In the genomic region with DNA sequence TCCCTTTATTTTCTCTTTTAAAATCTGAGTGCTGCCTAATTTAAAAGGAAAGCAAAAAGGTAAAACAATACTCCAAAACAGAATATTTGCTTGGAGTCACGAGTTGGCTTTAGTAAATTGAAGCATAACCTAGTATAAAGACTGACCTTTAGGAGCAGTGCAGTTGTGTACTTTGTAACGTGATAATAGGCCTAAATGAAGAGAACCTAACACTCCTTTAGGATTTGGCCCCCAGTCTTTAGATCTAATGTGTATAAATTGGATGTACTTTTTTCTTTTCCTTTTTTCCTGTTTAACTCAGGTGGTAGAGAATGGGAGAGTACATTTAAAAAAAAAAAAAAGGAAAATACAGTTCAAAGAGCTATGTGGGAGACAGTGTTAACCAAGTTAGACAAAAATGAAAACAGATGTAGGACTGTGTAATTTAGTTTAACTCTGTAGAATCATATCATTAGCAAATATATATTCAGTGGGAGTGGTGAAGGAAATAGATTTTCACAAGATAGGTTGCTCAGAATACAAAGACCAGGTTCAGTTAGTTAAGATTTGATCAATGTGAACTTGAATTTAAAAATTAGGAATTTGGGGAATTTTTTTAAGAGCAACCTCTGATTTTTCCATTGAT, we compare ENCODE assay signal across 30 cellular contexts. TPM values are rescaled to one million over a fixed set of nuclear protein-coding genes. Genes with fewer than 3 reads are reported as not detected.
DNase-seq lines count a peak whose midpoint lies in the region; ATAC-seq, FAIRE-seq and TF ChIP-seq lines count a peak whose summit lies in the region.
"Had no signal": no experiment of that assay in that cellular context is flagged by ENCODE, and none has a peak within 500 bp of the region (broad histone marks: within the 10 kb centered on the region; RNA-seq: fewer than 3 reads in every experiment).

No MANE protein-coding gene starts in this region.

- H3F3A ChIP-seq in GM23338 (replicated peaks; ENCODE audit: low read depth) (no peaks in the 10 kb centered on the region), SK-N-SH (replicated peaks; ENCODE audit: insufficient read depth) (peaks cover 6% of the 10 kb centered on the region)

- no peaks in the 10 kb centered on the region; the same call in 1 of the 2 replicates for H3K79me2 ChIP-seq in GM23338 (replicated peaks; ENCODE audit: insufficient read depth)
- H3K79me2 ChIP-seq in SK-N-SH (ENCODE audit: insufficient read depth), result peaks cover 4% of the 10 kb centered on the region
- H3K79me2 ChIP-seq in HepG2 (ENCODE audit: insufficient read depth, low read length), result peaks cover 44% of the 10 kb centered on the region

- H4K20me1 ChIP-seq in GM23338 (replicated peaks; ENCODE audit: insufficient read depth) (no peaks in the 10 kb centered on the region; the same call in 1 of the 2 replicates), SK-N-SH (ENCODE audit: insufficient read depth) (no peaks in the 10 kb centered on the region), HepG2 (ENCODE audit: insufficient read depth, low read length) (0 out of 2 replicates have a peak, but pooled peaks cover 5% of the 10 kb centered on the region)

- peaks cover 28% of the 10 kb centered on the region for H3K4me1 Mint-ChIP-seq in Caco-2 (ENCODE audit: low read depth, unreplicated experiment)
- no peaks in the 10 kb centered on the region for H3K4me1 Mint-ChIP-seq in GM23338
- H3K4me1 Mint-ChIP-seq: activated naive CD4-positive, alpha-beta T cell treated with anti-CD3 and anti-CD28 coated beads, Interleukin-2, amount 10 ng/mL, durations not matched to agents 7 days and 5 days; neural progenitor cell had no signal

- H3K9ac ChIP-seq in SK-N-SH (no peak overlapping the region), HepG2 (ENCODE audit: insufficient read depth, low read depth, low read length) (no peak overlapping the region)
- H3K9ac ChIP-seq: neural progenitor cell had no signal

- 31% methylated on average over 2 of the region's 2 CpGs for WGBS in SK-N-SH (ENCODE audit: low lambda C conversion rate)
- WGBS in HepG2 (ENCODE audit: low lambda C conversion rate), result 0% methylated on average over 2 of the region's 2 CpGs
- whole genome bisulfite sequencing in esophagus muscularis mucosa, result 49% methylated on average over 2 of the region's 2 CpGs

- H3K36me3 ChIP-seq in Caco-2 (ENCODE audit: control insufficient read depth, insufficient read depth, low read length) (no peaks in the 10 kb centered on the region; the same call in 1 of the 2 replicates), GM23338 (ENCODE audit: insufficient read depth) (no peaks in the 10 kb centered on the region), SK-N-SH (replicated peaks in 1 of 2; ENCODE audit: control insufficient read depth in 1 of 2, insufficient read depth in 2 of 2, low read length in 1 of 2) (peaks cover 4 to 5% of the 10 kb centered on the region in 2 experiments), HepG2 (replicated peaks in 1 of 2; ENCODE audit: control insufficient read depth in 1 of 2, insufficient read depth in 2 of 2, low read length in 2 of 2) (peaks cover 3 to 19% of the 10 kb centered on the region in 2 experiments; a peak in 4 of 5 replicates), esophagus muscularis mucosa (peaks cover 0 to 17% (median 10%) of the 10 kb centered on the region in 4 donors)
- H3K36me3 ChIP-seq: neural progenitor cell had no signal

- H3K4me2 ChIP-seq in GM23338 (no peak overlapping the region), SK-N-SH (no peak overlapping the region), HepG2 (ENCODE audit: low read depth, low read length) (peak overlapping the region; percentile 26)
- H3K4me2 ChIP-seq: neural progenitor cell had no signal

- H3K27ac ChIP-seq in GM23338 (ENCODE audit: low read depth) (no peak overlapping the region), SK-N-SH (ENCODE audit: low read depth in 2 of 2, low read length in 1 of 2) (peak overlapping the region; percentile 11 to 91; a peak in 3 of 4 replicates), HepG2 (ENCODE audit: extremely low read length, insufficient read depth, low read length) (peak overlapping the region; percentile 29), esophagus muscularis mucosa (replicated peaks in 1 of 4) (no peak overlapping the region)
- H3K27ac ChIP-seq: heart right ventricle, neural progenitor cell, psoas muscle, skin epidermis had no signal

- intact Hi-C loops in Caco-2 (cut with micrococcal nuclease; ENCODE audit: unreplicated experiment) (no loop called here), HepG2 (cut with micrococcal nuclease; ENCODE audit: unreplicated experiment) (no loop called here), esophagus muscularis mucosa (cut with DNase I) (no loop called here)

- no peak for FAIRE-seq in HepG2 (lab: Jason Lieb, UNC)
- FAIRE-seq: HTR-8/SVneo had no signal

- H3K9me3 Mint-ChIP-seq in Caco-2 (ENCODE audit: unreplicated experiment) (no peaks in the 10 kb centered on the region), GM23338 (no peaks in the 10 kb centered on the region)
- H3K9me3 Mint-ChIP-seq: activated naive CD4-positive, alpha-beta T cell treated with anti-CD3 and anti-CD28 coated beads, Interleukin-2, amount 10 ng/mL, durations not matched to agents 7 days and 5 days; CD4-positive, CD25-positive, alpha-beta regulatory T cell; dendritic cell treated with granulocyte-macrophage colony-stimulating factor and Interleukin-4, amounts not matched to agents 40 ng/mL and 50 ng/mL, for 4 days; immature natural killer cell; neural progenitor cell; stimulated activated effector memory CD8-positive, alpha-beta T cell treated with anti-CD3 and anti-CD28 coated beads, Interleukin-12 subunit alpha, Interleukin-12 subunit beta, amount 100 ng/mL, for 72 hours had no signal

- H3K4me3 Mint-ChIP-seq in Caco-2 (ENCODE audit: unreplicated experiment), result peak overlapping the region; percentile 9
- no peak overlapping the region for H3K4me3 Mint-ChIP-seq in GM23338
- H3K4me3 Mint-ChIP-seq: activated naive CD4-positive, alpha-beta T cell treated with anti-CD3 and anti-CD28 coated beads, Interleukin-2, amount 10 ng/mL, durations not matched to agents 7 days and 5 days; CD4-positive, CD25-positive, alpha-beta regulatory T cell; dendritic cell treated with granulocyte-macrophage colony-stimulating factor and Interleukin-4, amounts not matched to agents 40 ng/mL and 50 ng/mL, for 4 days; neural progenitor cell; stimulated activated effector memory CD8-positive, alpha-beta T cell treated with anti-CD3 and anti-CD28 coated beads, Interleukin-12 subunit alpha, Interleukin-12 subunit beta, amount 100 ng/mL, for 72 hours had no signal

- no peak for TF ChIP-seq POLR2A in HepG2 (IDR thresholded peaks at IDR 0.05; ENCODE audit: insufficient read depth in 1 of 2, low read depth in 2 of 2, low read length in 2 of 2)
- no peak for TF ChIP-seq POLR2A in esophagus muscularis mucosa (IDR thresholded peaks at IDR 0.05; ENCODE audit: low read depth)

- H3K27me3 ChIP-seq in Caco-2 (replicated peaks; ENCODE audit: control insufficient read depth, insufficient read depth, low read length) (no peaks in the 10 kb centered on the region), GM23338 (ENCODE audit: insufficient read depth) (no peaks in the 10 kb centered on the region), SK-N-SH (ENCODE audit: insufficient read depth) (no peaks in the 10 kb centered on the region), HepG2 (ENCODE audit: control insufficient read depth in 1 of 2, insufficient read depth in 2 of 2, low read length in 2 of 2) (no peaks in the 10 kb centered on the region), esophagus muscularis mucosa (no peaks in the 10 kb centered on the region)
- H3K27me3 ChIP-seq: heart right ventricle, neural progenitor cell, testis had no signal

- in situ Hi-C loops in HepG2 (cut with HindIII; ENCODE audit: extremely low pct_ligation_motif_present, low pct_unique_long_range_greater_than_20kb), result no loop called here

- ATAC-seq in GM23338 (no peak), HepG2 (peak; percentile 69), GM21825 (IDR thresholded peaks at IDR 0.05; ENCODE audit: unreplicated experiment) (no peak)
- ATAC-seq: heart right ventricle; left ventricle myocardium superior; Panc1; psoas muscle; stimulated activated effector memory CD8-positive, alpha-beta T cell treated with anti-CD3 and anti-CD28 coated beads, Interleukin-12 subunit alpha, Interleukin-12 subunit beta, amount 100 ng/mL, for 72 hours had no signal

- POLR2A ChIA-PET in Caco-2 (lab: Charles Lee) (interaction anchor here (0.6 kb wide), 2 partner anchors 18 kb away, joined by 3 read pairs; no protein-coding TSS in a partner anchor), SK-N-SH (lab: Yijun Ruan, JAX) (interaction anchor here (1.6 kb wide), 1 partner anchor 15 kb away, joined by 4 read pairs; no protein-coding TSS in a partner anchor), HepG2 (lab: Yijun Ruan, JAX) (interaction anchor here (2.2 kb wide), 1 partner anchor 51 kb away, joined by 14 read pairs; no protein-coding TSS in a partner anchor)

- H3K9me3 ChIP-seq in Caco-2 (0 out of 2 replicates have a peak, but pooled peaks cover 4% of the 10 kb centered on the region), SK-N-SH (no peaks in the 10 kb centered on the region), HepG2 (ENCODE audit: low read length) (no peaks in the 10 kb centered on the region), esophagus muscularis mucosa (no peaks in the 10 kb centered on the region)
- H3K9me3 ChIP-seq: heart right ventricle, psoas muscle, testis had no signal

- BruUV-seq in Caco-2 (replicated peaks; lab: Mats Ljungman, UMichigan) (no TSS peak), HepG2 (replicated peaks; lab: Mats Ljungman, UMichigan) (no TSS peak)

- TF ChIP-seq RAD21 in SK-N-SH (IDR thresholded peaks at IDR 0.05; ENCODE audit: low read length) (peak; percentile 4; the same call in 1 of the 2 replicates), HepG2 (CRISPR knock-in tag; IDR thresholded peaks at IDR 0.05) (no peak)

- no peaks in the 10 kb centered on the region for H3K9me2 ChIP-seq in GM23338 (ENCODE audit: insufficient read depth)
- no peaks in the 10 kb centered on the region for H3K9me2 ChIP-seq in SK-N-SH

- H2AFZ ChIP-seq in GM23338 (no peak overlapping the region), SK-N-SH (ENCODE audit: low read depth) (no peak overlapping the region), HepG2 (ENCODE audit: low read length) (no peak overlapping the region)
- H2AFZ ChIP-seq: neural progenitor cell had no signal

- TF ChIP-seq EP300 in SK-N-SH (IDR thresholded peaks at IDR 0.05; ENCODE audit: borderline replicate concordance in 1 of 2, low read depth in 1 of 2, low read length in 1 of 2) (peak in 1 of 2 experiments; percentile 71; a peak in 2 of 4 replicates), HepG2 (IDR thresholded peaks at IDR 0.05; ENCODE audit: low read depth in 2 of 2, low read length in 2 of 2) (peak in 1 of 2 experiments; percentile 33; a peak in 1 of 4 replicates), HepG2 (CRISPR knock-in tag; IDR thresholded peaks at IDR 0.05; ENCODE audit: borderline replicate concordance) (no peak), esophagus muscularis mucosa (IDR thresholded peaks at IDR 0.05) (no peak)

- H3K27ac Mint-ChIP-seq in Caco-2 (ENCODE audit: unreplicated experiment), result peak overlapping the region; percentile 34
- H3K27ac Mint-ChIP-seq in GM23338, result peak overlapping the region; percentile 10; the same call in 1 of the 2 replicates
- H3K27ac Mint-ChIP-seq: activated naive CD4-positive, alpha-beta T cell treated with anti-CD3 and anti-CD28 coated beads, Interleukin-2, amount 10 ng/mL, durations not matched to agents 7 days and 5 days; dendritic cell treated with granulocyte-macrophage colony-stimulating factor and Interleukin-4, amounts not matched to agents 40 ng/mL and 50 ng/mL, for 4 days; neural progenitor cell; stimulated activated effector memory CD8-positive, alpha-beta T cell treated with anti-CD3 and anti-CD28 coated beads, Interleukin-12 subunit alpha, Interleukin-12 subunit beta, amount 100 ng/mL, for 72 hours had no signal

- no peak for TF ChIP-seq CTCF in Caco-2 (IDR thresholded peaks at IDR 0.05; ENCODE audit: insufficient read depth in 1 of 2, low read depth in 1 of 2, low read length in 1 of 2, severe bottlenecking in 1 of 2, unreplicated experiment in 1 of 2)
- no peak for TF ChIP-seq CTCF in GM23338 (conservative IDR thresholded peaks at IDR 0.05; ENCODE audit: low read depth in 2 of 2)
- no peak for TF ChIP-seq CTCF in SK-N-SH (IDR thresholded peaks at IDR 0.05)
- TF ChIP-seq CTCF in HepG2 (CRISPR knock-in tag; IDR thresholded peaks at IDR 0.05), result no peak
- no peak for TF ChIP-seq CTCF in esophagus muscularis mucosa (IDR thresholded peaks at IDR 0.05)

- H3K27me3 Mint-ChIP-seq in Caco-2 (ENCODE audit: insufficient read depth, unreplicated experiment), result no peaks in the 10 kb centered on the region
- H3K27me3 Mint-ChIP-seq in GM23338 (ENCODE audit: insufficient read depth, low read depth, poor library complexity), result no peaks in the 10 kb centered on the region
- H3K27me3 Mint-ChIP-seq: activated naive CD4-positive, alpha-beta T cell treated with anti-CD3 and anti-CD28 coated beads, Interleukin-2, amount 10 ng/mL, durations not matched to agents 7 days and 5 days; dendritic cell treated with granulocyte-macrophage colony-stimulating factor and Interleukin-4, amounts not matched to agents 40 ng/mL and 50 ng/mL, for 4 days had no signal

- H3K4me3 ChIP-seq in Caco-2 (ENCODE audit: low read depth, low read length) (no peak overlapping the region), GM23338 (no peak overlapping the region), SK-N-SH (ENCODE audit: low read depth in 2 of 2, low read length in 1 of 2) (no peak overlapping the region), HepG2 (replicated peaks in 1 of 3; ENCODE audit: insufficient read depth in 1 of 3, low read depth in 2 of 3, low read length in 3 of 3) (peak overlapping the region in 2 of 3 experiments; percentile 9 to 19; a peak in 4 of 6 replicates), esophagus muscularis mucosa (no peak overlapping the region)
- H3K4me3 ChIP-seq: heart right ventricle, neural progenitor cell, psoas muscle, skin epidermis, testis had no signal

- H3K36me3 Mint-ChIP-seq in Caco-2 (ENCODE audit: insufficient read depth, unreplicated experiment) (peaks cover 9% of the 10 kb centered on the region), GM23338 (ENCODE audit: low read depth) (no peaks in the 10 kb centered on the region)

- H3K4me1 ChIP-seq in Caco-2 (peaks cover 54% of the 10 kb centered on the region), GM23338 (ENCODE audit: insufficient read depth) (no peaks in the 10 kb centered on the region), SK-N-SH (ENCODE audit: control insufficient read depth in 1 of 2, insufficient read depth in 2 of 2, low read depth in 1 of 2, low read length in 1 of 2) (peaks cover 5 to 26% of the 10 kb centered on the region in 2 experiments; a peak in 2 of 4 replicates), HepG2 (ENCODE audit: insufficient read depth, low read length) (peaks cover 45% of the 10 kb centered on the region), esophagus muscularis mucosa (peaks cover 0 to 32% (median 27%) of the 10 kb centered on the region in 4 donors)
- H3K4me1 ChIP-seq: neural progenitor cell, testis had no signal

- CTCF ChIA-PET in Caco-2 (lab: Charles Lee), result interaction anchor here (0.5 to 1.3 kb wide), 3 partner anchors 51 to 263 kb away, joined by 3 to 5 read pairs (median 3); no protein-coding TSS in a partner anchor
- CTCF ChIA-PET in SK-N-SH (lab: Yijun Ruan, JAX), result interaction anchor here (1.2 to 1.6 kb wide), 3 partner anchors 15 to 466 kb away, joined by 3 to 4 read pairs (median 3); no protein-coding TSS in a partner anchor
- CTCF ChIA-PET in HepG2 (lab: Yijun Ruan, JAX; ENCODE audit: low intra/inter-chr PET ratio, low total read pairs), result no interaction called here

- DNase-seq in Caco-2 (no peak), GM23338 (ENCODE audit: low spot score) (no peak), SK-N-SH (peak; percentile 33), HepG2 (ENCODE audit: low spot score) (peak; percentile 62), esophagus muscularis mucosa (ENCODE audit: extremely low spot score) (no peak), HuH-7.5 (ENCODE audit: low spot score) (no peak)
- no peak for DNase-seq in activated CD4-positive, CD25-positive, alpha-beta regulatory T cell (lab: John Stamatoyannopoulos, UW)
- DNase-seq: activated CD4-positive, alpha-beta T cell treated with anti-CD3 and anti-CD28 coated beads for 4 hours; activated naive CD4-positive, alpha-beta T cell treated with anti-CD3 and anti-CD28 coated beads, Interleukin-2, amount 10 ng/mL, durations not matched to agents 7 days and 5 days; activated T-cell treated with anti-CD3 and anti-CD28 coated beads, Interleukin-2, amount 50 U/mL, for 48 hours; anterior cingulate cortex; CD4-positive, CD25-positive, alpha-beta regulatory T cell; DMS79; heart right ventricle; immature natural killer cell; Kasumi-1; left ventricle myocardium superior; NCI-H1048; NCI-H345; NK-92 treated with Interleukin-12 subunit alpha and Interleukin-12 subunit beta, amount 100 ng/mL, for 24 hours; psoas muscle; stimulated activated CD4-positive, alpha-beta T cell treated with anti-CD3 and anti-CD28 coated beads, Interleukin-2, amount 100 ng/mL, for 24 hours; testis had no signal

RNA-seq across cellular contexts. Expression of gene CPD, which starts 16.8 kb away (rescaled TPM):
- total RNA-seq in Caco-2 (2022), result 127 and 149 TPM in 2 replicates
- 54.7 and 57.8 TPM in 2 replicates for total RNA-seq in GM23338 (2014; rRNA removed; shearing (Covaris generic))
- polyA plus RNA-seq in GM23338 (2016; fragmentation: Nextera tagmentation; extraction: Ambion mirVana), result 6.2 and 6.3 TPM in 2 replicates
- 12.5 and 16.5 TPM in 2 replicates for polyA plus RNA-seq in SK-N-SH (2012; rRNA removed)
- 20.7 and 20.8 TPM in 2 replicates for polyA plus RNA-seq in SK-N-SH (2012; cell fraction: cytosol; rRNA removed)
- 8.2 and 14.7 TPM in 2 replicates for polyA plus RNA-seq in SK-N-SH (2012; cell fraction: nucleus; rRNA removed)
- 54.3 and 72.3 TPM in 2 replicates for total RNA-seq in HepG2 (2016; rRNA removed; fragmentation: Illumina TruSeq; extraction: Trizol)
- total RNA-seq in HepG2 (2016; cell fraction: cytosol; rRNA removed; fragmentation: Illumina TruSeq; extraction: Trizol; ENCODE audit: low read depth), result 4.9 and 6.4 TPM in 2 replicates
- 47.8 and 69.6 TPM in 2 replicates for total RNA-seq in HepG2 (2016; cell fraction: insoluble cytoplasmic fraction; rRNA removed; fragmentation: Illumina TruSeq; extraction: Trizol)
- total RNA-seq in HepG2 (2016; cell fraction: membrane; rRNA removed; fragmentation: Illumina TruSeq; extraction: Trizol), result 8.6 and 11.7 TPM in 2 replicates
- total RNA-seq in HepG2 (2016; cell fraction: nucleus; rRNA removed; fragmentation: Illumina TruSeq; extraction: Trizol), result 89.9 and 106 TPM in 2 replicates
- polyA plus RNA-seq in HepG2 (2011; rRNA removed), result 43.2 and 46.1 TPM in 2 replicates
- polyA plus RNA-seq in HepG2 (2011; cell fraction: cytosol; rRNA removed), result 19.6 and 35.4 TPM in 2 replicates
- polyA plus RNA-seq in HepG2 (2011; cell fraction: nucleus; rRNA removed), result 15.6 and 17.4 TPM in 2 replicates
- polyA plus RNA-seq in HepG2 (2012), result 71.5 and 80.7 TPM in 2 replicates
- 1.1 and 1.5 TPM in 2 replicates for polyA plus RNA-seq in HepG2 (2016; cell fraction: cytosol; fragmentation: Illumina TruSeq; extraction: Trizol; ENCODE audit: low read depth)
- polyA plus RNA-seq in HepG2 (2016; cell fraction: insoluble cytoplasmic fraction; fragmentation: Illumina TruSeq; extraction: Trizol; ENCODE audit: low read depth), result 17.2 and 18.1 TPM in 2 replicates
- polyA plus RNA-seq in HepG2 (2016; cell fraction: membrane; fragmentation: Illumina TruSeq; extraction: Trizol; ENCODE audit: low read depth), result 2.5 and 3.0 TPM in 2 replicates
- 36.8 and 40.4 TPM in 2 replicates for polyA plus RNA-seq in HepG2 (2016; cell fraction: nucleus; fragmentation: Illumina TruSeq; extraction: Trizol; ENCODE audit: insufficient read depth, low read depth)
- 43.4 and 65.4 TPM in 2 replicates for polyA minus RNA-seq in HepG2 (2011; rRNA and poly(A)+ RNA removed; ENCODE audit: low replicate concordance)
- polyA minus RNA-seq in HepG2 (2011; cell fraction: cytosol; rRNA and poly(A)+ RNA removed), result 152 and 251 TPM in 2 replicates
- 101 and 151 TPM in 2 replicates for polyA minus RNA-seq in HepG2 (2011; cell fraction: nucleus; rRNA and poly(A)+ RNA removed)
- total RNA-seq in esophagus muscularis mucosa, result 100 to 1,000 TPM in 2 of 4 donors, 10 to 100 TPM in 2; 67.0 to 141 (median 95.1) TPM

Comparison
In these comparisons a context has a peak if more than half of its experiments do, and no peak if none do; other contexts are left out.
1. DNase-seq: peak in SK-N-SH (single experiment) and HepG2 (single experiment); none in Caco-2 (0 of 2), GM23338 (single experiment), esophagus muscularis mucosa (single experiment), HuH-7.5 (single experiment) and activated CD4-positive, CD25-positive, alpha-beta regulatory T cell (0 of 4).
2. H3K4me3 ChIP-seq: peak in HepG2 (2 of 3); none in Caco-2 (single experiment), GM23338 (single experiment), SK-N-SH (0 of 2) and esophagus muscularis mucosa (0 of 4).
3. H3K27ac ChIP-seq: peak in SK-N-SH (2 of 2) and HepG2 (single experiment); none in GM23338 (single experiment) and esophagus muscularis mucosa (0 of 4).